Comparison of ENCODE assay signal across 2 cellular contexts in the genomic region with DNA sequence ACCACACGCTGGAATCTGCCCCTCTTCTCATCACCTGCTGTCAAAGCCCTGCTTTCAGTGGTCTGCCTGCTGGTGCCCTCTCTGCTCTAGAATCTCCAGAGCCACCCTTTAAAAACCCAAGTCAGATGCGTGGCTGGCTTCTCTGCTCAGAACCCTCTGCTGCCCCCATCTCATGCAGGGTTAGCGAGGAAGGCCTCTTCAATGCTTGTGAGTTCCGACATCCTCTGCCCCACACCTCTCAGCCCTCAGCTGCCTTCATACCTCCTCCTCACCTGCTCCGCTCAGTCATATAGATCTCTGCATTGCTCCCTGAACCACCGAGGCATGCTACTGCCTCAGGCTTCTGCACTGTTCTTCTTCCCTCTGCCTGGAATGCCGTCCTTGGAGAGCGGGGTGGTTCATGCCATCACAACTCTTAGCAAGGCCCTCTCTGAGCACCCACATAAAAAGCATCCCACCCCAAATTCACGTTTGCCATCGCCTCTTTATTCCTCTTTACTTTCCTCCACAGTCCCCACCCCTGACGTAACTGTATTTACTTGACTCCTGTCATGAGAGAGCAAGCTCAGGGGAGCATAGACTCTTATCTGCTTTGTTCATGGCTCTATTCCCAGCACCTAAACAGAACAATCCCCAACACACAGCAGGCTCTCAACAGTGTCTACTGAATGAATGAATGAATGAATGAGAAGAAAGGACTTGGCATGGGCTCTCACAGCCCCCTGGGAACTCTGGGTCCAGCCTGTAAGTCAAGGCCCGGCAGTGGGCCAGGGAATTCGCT.
TF ChIP-seq lines count a peak whose summit lies in the region.

No MANE protein-coding gene starts in this region.

TF ChIP-seq in SK-N-SH, 30 proteins besides CTCF, POLR2A, EP300 and RAD21 (continued from another document):
- no peak for TF ChIP-seq GATA2 (CRISPR knock-in tag; IDR thresholded peaks at IDR 0.05)

TF ChIP-seq in SK-N-SH treated with all-trans-retinoic acid at 6 μM for 48 hours, 23 proteins besides CTCF, POLR2A, EP300 and RAD21 (continued from another document):
- TF ChIP-seq, protein P1, sequence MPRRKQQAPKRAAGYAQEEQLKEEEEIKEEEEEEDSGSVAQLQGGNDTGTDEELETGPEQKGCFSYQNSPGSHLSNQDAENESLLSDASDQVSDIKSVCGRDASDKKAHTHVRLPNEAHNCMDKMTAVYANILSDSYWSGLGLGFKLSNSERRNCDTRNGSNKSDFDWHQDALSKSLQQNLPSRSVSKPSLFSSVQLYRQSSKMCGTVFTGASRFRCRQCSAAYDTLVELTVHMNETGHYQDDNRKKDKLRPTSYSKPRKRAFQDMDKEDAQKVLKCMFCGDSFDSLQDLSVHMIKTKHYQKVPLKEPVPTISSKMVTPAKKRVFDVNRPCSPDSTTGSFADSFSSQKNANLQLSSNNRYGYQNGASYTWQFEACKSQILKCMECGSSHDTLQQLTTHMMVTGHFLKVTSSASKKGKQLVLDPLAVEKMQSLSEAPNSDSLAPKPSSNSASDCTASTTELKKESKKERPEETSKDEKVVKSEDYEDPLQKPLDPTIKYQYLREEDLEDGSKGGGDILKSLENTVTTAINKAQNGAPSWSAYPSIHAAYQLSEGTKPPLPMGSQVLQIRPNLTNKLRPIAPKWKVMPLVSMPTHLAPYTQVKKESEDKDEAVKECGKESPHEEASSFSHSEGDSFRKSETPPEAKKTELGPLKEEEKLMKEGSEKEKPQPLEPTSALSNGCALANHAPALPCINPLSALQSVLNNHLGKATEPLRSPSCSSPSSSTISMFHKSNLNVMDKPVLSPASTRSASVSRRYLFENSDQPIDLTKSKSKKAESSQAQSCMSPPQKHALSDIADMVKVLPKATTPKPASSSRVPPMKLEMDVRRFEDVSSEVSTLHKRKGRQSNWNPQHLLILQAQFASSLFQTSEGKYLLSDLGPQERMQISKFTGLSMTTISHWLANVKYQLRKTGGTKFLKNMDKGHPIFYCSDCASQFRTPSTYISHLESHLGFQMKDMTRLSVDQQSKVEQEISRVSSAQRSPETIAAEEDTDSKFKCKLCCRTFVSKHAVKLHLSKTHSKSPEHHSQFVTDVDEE (CRISPR knock-in tag; IDR thresholded peaks at IDR 0.05) = no peak
- TF ChIP-seq TOX (CRISPR knock-in tag; IDR thresholded peaks at IDR 0.05; ENCODE audit: borderline replicate concordance) (no peak), ZC3H10 (CRISPR knock-in tag; IDR thresholded peaks at IDR 0.05) (no peak), ZNF70 (CRISPR knock-in tag; IDR thresholded peaks at IDR 0.05) (no peak), PPARA (CRISPR knock-in tag; IDR thresholded peaks at IDR 0.05; ENCODE audit: borderline replicate concordance) (no peak), ARNTL (CRISPR knock-in tag; IDR thresholded peaks at IDR 0.05; ENCODE audit: borderline replicate concordance, low read depth) (no peak)
- TF ChIP-seq, protein P2, sequence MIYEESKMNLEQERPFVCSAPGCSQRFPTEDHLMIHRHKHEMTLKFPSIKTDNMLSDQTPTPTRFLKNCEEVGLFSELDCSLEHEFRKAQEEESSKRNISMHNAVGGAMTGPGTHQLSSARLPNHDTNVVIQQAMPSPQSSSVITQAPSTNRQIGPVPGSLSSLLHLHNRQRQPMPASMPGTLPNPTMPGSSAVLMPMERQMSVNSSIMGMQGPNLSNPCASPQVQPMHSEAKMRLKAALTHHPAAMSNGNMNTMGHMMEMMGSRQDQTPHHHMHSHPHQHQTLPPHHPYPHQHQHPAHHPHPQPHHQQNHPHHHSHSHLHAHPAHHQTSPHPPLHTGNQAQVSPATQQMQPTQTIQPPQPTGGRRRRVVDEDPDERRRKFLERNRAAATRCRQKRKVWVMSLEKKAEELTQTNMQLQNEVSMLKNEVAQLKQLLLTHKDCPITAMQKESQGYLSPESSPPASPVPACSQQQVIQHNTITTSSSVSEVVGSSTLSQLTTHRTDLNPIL (CRISPR knock-in tag; IDR thresholded peaks at IDR 0.05; ENCODE audit: low read depth) = no peak
- TF ChIP-seq, protein P3, sequence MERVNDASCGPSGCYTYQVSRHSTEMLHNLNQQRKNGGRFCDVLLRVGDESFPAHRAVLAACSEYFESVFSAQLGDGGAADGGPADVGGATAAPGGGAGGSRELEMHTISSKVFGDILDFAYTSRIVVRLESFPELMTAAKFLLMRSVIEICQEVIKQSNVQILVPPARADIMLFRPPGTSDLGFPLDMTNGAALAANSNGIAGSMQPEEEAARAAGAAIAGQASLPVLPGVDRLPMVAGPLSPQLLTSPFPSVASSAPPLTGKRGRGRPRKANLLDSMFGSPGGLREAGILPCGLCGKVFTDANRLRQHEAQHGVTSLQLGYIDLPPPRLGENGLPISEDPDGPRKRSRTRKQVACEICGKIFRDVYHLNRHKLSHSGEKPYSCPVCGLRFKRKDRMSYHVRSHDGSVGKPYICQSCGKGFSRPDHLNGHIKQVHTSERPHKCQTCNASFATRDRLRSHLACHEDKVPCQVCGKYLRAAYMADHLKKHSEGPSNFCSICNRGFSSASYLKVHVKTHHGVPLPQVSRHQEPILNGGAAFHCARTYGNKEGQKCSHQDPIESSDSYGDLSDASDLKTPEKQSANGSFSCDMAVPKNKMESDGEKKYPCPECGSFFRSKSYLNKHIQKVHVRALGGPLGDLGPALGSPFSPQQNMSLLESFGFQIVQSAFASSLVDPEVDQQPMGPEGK (CRISPR knock-in tag; IDR thresholded peaks at IDR 0.05; ENCODE audit: borderline replicate concordance) = no peak
- TF ChIP-seq, protein P4, sequence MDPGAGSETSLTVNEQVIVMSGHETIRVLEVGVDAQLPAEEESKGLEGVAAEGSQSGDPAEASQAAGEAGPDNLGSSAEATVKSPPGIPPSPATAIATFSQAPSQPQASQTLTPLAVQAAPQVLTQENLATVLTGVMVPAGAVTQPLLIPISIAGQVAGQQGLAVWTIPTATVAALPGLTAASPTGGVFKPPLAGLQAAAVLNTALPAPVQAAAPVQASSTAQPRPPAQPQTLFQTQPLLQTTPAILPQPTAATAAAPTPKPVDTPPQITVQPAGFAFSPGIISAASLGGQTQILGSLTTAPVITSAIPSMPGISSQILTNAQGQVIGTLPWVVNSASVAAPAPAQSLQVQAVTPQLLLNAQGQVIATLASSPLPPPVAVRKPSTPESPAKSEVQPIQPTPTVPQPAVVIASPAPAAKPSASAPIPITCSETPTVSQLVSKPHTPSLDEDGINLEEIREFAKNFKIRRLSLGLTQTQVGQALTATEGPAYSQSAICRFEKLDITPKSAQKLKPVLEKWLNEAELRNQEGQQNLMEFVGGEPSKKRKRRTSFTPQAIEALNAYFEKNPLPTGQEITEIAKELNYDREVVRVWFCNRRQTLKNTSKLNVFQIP (CRISPR knock-in tag; IDR thresholded peaks at IDR 0.05; ENCODE audit: borderline replicate concordance, low read depth) = no peak
